Comparison of ENCODE assay signal across 1 cellular context in genomic region chr22:16603448-16603768, GRCh38.
TF ChIP-seq lines count a peak whose summit lies in the region.

No MANE protein-coding gene starts in this region.

TF ChIP-seq in K562, 482 proteins besides CTCF, POLR2A, EP300 and RAD21 (continued from another document):
- peak in 1 of 3 experiments; percentile 20 for TF ChIP-seq YY1 (IDR thresholded peaks at IDR 0.05; ENCODE audit: borderline replicate concordance in 1 of 3, control insufficient read depth in 1 of 3, extremely low read depth in 1 of 3, insufficient read depth in 3 of 3, insufficient read length in 1 of 3, insufficient replicate concordance in 2 of 3, low read depth in 1 of 3, low read length in 2 of 3)
- no peak for TF ChIP-seq NR3C1 (CRISPR knock-in tag; IDR thresholded peaks at IDR 0.05)
- TF ChIP-seq SMARCA4 (IDR thresholded peaks at IDR 0.05) = no peak
- TF ChIP-seq CHCHD3 (CRISPR knock-in tag; IDR thresholded peaks at IDR 0.05) = 0 out of 2 replicates have a peak, but pooled peaks have one; percentile 47
- peak; percentile 4; the same call in 1 of the 2 replicates for TF ChIP-seq ETV1 (tag; conservative IDR thresholded peaks at IDR 0.05; ENCODE audit: low read depth)
- TF ChIP-seq TGIF2 (CRISPR knock-in tag; IDR thresholded peaks at IDR 0.05) = no peak
- peak; percentile 12; the same call in 1 of the 2 replicates for TF ChIP-seq ZBTB40 (IDR thresholded peaks at IDR 0.05)
- no peak for TF ChIP-seq ZBTB40 (CRISPR knock-in tag; IDR thresholded peaks at IDR 0.05)
- peak; percentile 11; the same call in 1 of the 2 replicates for TF ChIP-seq SP1 (CRISPR knock-in tag; IDR thresholded peaks at IDR 0.05)
- TF ChIP-seq PRMT5 (CRISPR knock-in tag; IDR thresholded peaks at IDR 0.05) = no peak
- TF ChIP-seq CHD4 (IDR thresholded peaks at IDR 0.05; ENCODE audit: insufficient read depth, insufficient replicate concordance, low read depth, low read length, poor library complexity, severe bottlenecking) = no peak
- TF ChIP-seq ATF6 (CRISPR knock-in tag; IDR thresholded peaks at IDR 0.05) = no peak
- TF ChIP-seq MYNN (IDR thresholded peaks at IDR 0.05) = 0 out of 2 replicates have a peak, but pooled peaks have one; percentile 7
- TF ChIP-seq MYNN (CRISPR knock-in tag; IDR thresholded peaks at IDR 0.05) = no peak
- no peak for TF ChIP-seq FOXP4 (CRISPR knock-in tag; IDR thresholded peaks at IDR 0.05; ENCODE audit: borderline replicate concordance)
- no peak for TF ChIP-seq ZBTB7A (IDR thresholded peaks at IDR 0.05; ENCODE audit: borderline replicate concordance, control insufficient read depth, low read depth, low read length)
- no peak for TF ChIP-seq ZNF764 (CRISPR knock-in tag; IDR thresholded peaks at IDR 0.05; ENCODE audit: low read depth)
- TF ChIP-seq COPS2 (conservative IDR thresholded peaks at IDR 0.05) = no peak
- no peak for TF ChIP-seq SAFB (IDR thresholded peaks at IDR 0.05; ENCODE audit: borderline replicate concordance, low read depth, low read length)
- TF ChIP-seq SMAD1 (IDR thresholded peaks at IDR 0.05; ENCODE audit: low read depth, low read length, partially characterized antibody) = no peak
- TF ChIP-seq SMARCC2 (IDR thresholded peaks at IDR 0.05; ENCODE audit: low read depth) = no peak
- TF ChIP-seq FOXJ2 (tag; IDR thresholded peaks at IDR 0.05) = no peak
- no peak for TF ChIP-seq RBM17 (IDR thresholded peaks at IDR 0.05; ENCODE audit: borderline replicate concordance, low read depth, low read length)
- TF ChIP-seq MTA3 (IDR thresholded peaks at IDR 0.05; ENCODE audit: borderline replicate concordance) = no peak
- TF ChIP-seq, protein P1, sequence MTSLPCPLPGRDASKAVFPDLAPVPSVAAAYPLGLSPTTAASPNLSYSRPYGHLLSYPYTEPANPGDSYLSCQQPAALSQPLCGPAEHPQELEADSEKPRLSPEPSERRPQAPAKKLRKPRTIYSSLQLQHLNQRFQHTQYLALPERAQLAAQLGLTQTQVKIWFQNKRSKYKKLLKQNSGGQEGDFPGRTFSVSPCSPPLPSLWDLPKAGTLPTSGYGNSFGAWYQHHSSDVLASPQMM (CRISPR knock-in tag; IDR thresholded peaks at IDR 0.05) = no peak
- TF ChIP-seq SAP30 (IDR thresholded peaks at IDR 0.05; ENCODE audit: borderline replicate concordance, insufficient read depth, low read depth, low read length, poor library complexity, severe bottlenecking) = no peak
TF ChIP-seq in K562: peak in this region for 14.
